34 cellular contexts compared by ENCODE assay signal in the genomic region with DNA sequence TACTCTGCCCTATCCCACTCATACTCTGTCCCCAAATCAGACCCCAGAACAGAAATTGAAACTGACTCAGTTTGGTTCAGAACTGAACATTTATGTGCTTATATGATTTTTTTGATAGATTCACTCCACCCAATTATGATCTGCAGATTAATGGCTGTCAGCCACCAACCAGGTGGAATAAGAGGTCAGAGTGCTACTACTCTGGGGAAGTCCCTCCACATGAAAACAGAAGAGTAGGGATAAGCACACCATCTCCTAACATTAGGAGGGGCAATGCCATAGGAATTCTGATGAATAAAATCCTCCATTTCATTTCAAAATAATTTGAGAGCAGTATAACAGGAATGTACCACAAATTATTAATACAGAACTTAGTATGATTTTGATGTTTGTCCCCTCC.
"Had no signal": no experiment of that assay in that cellular context is flagged by ENCODE, and none has a peak within 500 bp of the region (broad histone marks: within the 10 kb centered on the region; RNA-seq: fewer than 3 reads in every experiment).

No MANE protein-coding gene starts in this region.

- H3K27ac ChIP-seq: adrenal gland, ascending aorta, body of pancreas, brain microvascular endothelial cell, breast epithelium, cardiac muscle cell had no signal

- ATAC-seq: activated naive CD4-positive, alpha-beta T cell treated with anti-CD3 and anti-CD28 coated beads, Interleukin-2, amount 50 U/mL, for 72 hours; activated naive CD8-positive, alpha-beta T cell treated with anti-CD3 and anti-CD28 coated beads, Interleukin-2, amount 50 U/mL, for 24 hours; activated T-cell treated with anti-CD3 and anti-CD28 coated beads, Interleukin-2, amount 50 U/mL, for 4 hours; activated T-cell treated with anti-CD3 and anti-CD28 coated beads, Interleukin-2, amount 50 U/mL, for 72 hours; activated T-helper 17 cell treated with anti-CD3 and anti-CD28 coated beads, Interleukin-2, amount 50 U/mL, for 72 hours; body of pancreas had no signal

- H3K36me3 ChIP-seq: adrenal gland, ascending aorta, brain microvascular endothelial cell, breast epithelium, cardiac muscle cell had no signal

- FAIRE-seq: astrocyte, bronchial epithelial cell had no signal

- H3K4me3 ChIP-seq: adrenal gland, ascending aorta, body of pancreas, breast epithelium, cardiac muscle cell had no signal

- H3K9me3 ChIP-seq: adrenal gland, ascending aorta, body of pancreas, breast epithelium had no signal

- H3K4me1 ChIP-seq: adrenal gland, ascending aorta, body of pancreas, breast epithelium had no signal

- H3K27me3 ChIP-seq: adrenal gland, ascending aorta, body of pancreas, brain microvascular endothelial cell, breast epithelium, cardiac muscle cell had no signal

- DNase-seq: activated effector memory CD4-positive, alpha-beta T cell treated with anti-CD3 and anti-CD28 coated beads, Interleukin-2, amount 50 U/mL, for 16 hours; activated effector memory CD4-positive, alpha-beta T cell treated with Interleukin-2 at 50 U/mL for 16 hours; activated gamma-delta T cell; activated gamma-delta T cell treated with Interleukin-2 at 50 U/mL for 16 hours; activated naive CD4-positive, alpha-beta T cell; activated naive CD4-positive, alpha-beta T cell treated with anti-CD3 and anti-CD28 coated beads for 36 hours; activated naive CD4-positive, alpha-beta T cell treated with anti-CD3 and anti-CD28 coated beads, Interleukin-2, amount 10 ng/mL, durations not matched to agents 7 days and 5 days; activated naive CD4-positive, alpha-beta T cell treated with anti-CD3 and anti-CD28 coated beads, Interleukin-2, amount 50 U/mL, for 16 hours; activated naive CD4-positive, alpha-beta T cell treated with Interleukin-2 at 50 U/mL for 16 hours; activated naive CD8-positive, alpha-beta T cell treated with anti-CD3 and anti-CD28 coated beads for 36 hours; activated naive CD8-positive, alpha-beta T cell treated with anti-CD3 and anti-CD28 coated beads, Interleukin-2, amount 10 ng/mL, durations not matched to agents 7 days and 5 days; activated naive CD8-positive, alpha-beta T cell treated with anti-CD3 and anti-CD28 coated beads, Interleukin-2, amount 50 U/mL, for 24 hours; activated T-cell treated with anti-CD3 and anti-CD28 coated beads, Interleukin-2, amount 50 U/mL, for 1 hour; activated T-cell treated with anti-CD3 and anti-CD28 coated beads, Interleukin-2, amount 50 U/mL, for 24 hours; activated T-cell treated with anti-CD3 and anti-CD28 coated beads, Interleukin-2, amount 50 U/mL, for 4 hours; activated T-cell treated with anti-CD3 and anti-CD28 coated beads, Interleukin-2, amount 50 U/mL, for 48 hours; activated T-cell treated with anti-CD3 and anti-CD28 coated beads, Interleukin-2, amount 50 U/mL, for 72 hours; adrenal gland; amniotic stem cell; amygdala; anterior cingulate cortex; aorta; body of pancreas; brain microvascular endothelial cell; caudate nucleus; central memory CD4-positive, alpha-beta T cell; cerebellar nuclear complex had no signal
